10 cellular contexts compared by ENCODE assay signal in the genomic region with DNA sequence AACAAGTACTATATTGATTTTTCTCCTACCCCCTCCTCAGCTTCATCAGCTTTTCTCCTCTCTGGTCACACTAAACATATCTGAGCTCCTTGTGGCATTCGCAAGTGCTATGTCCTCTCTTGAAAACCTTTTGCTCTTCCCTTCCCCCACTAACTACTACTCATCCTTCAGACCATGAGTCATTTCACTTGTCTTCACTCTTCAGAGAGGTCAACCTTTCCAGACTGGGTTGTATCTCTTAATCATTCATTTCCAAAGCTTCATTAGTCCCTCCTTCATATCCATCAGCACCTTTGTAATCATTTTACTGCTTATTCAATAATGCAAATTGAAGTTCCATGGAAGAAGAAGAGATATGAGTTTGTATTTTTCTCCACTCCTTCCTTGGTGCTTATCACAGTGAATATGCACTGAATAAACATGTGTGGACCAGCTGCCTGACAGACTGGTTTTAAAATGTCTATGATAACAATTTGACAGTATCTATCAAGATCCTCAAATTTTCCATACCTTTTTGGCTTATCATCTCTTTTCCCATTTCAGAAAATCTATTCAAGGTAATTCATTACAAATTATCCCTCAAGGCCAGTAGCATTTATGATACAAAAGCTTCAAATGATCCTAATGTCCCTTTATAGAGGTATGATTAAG. TPM values are rescaled to one million over a fixed set of nuclear protein-coding genes. Genes with fewer than 3 reads are reported as not detected.
DNase-seq lines count a peak whose midpoint lies in the region; ATAC-seq and TF ChIP-seq lines count a peak whose summit lies in the region.
"Had no signal": no experiment of that assay in that cellular context is flagged by ENCODE, and none has a peak within 500 bp of the region (broad histone marks: within the 10 kb centered on the region; RNA-seq: fewer than 3 reads in every experiment).

No MANE protein-coding gene starts in this region.

- intact Hi-C loops in activated CD4-positive, alpha-beta T cell treated with anti-CD3 and anti-CD28 coated beads, Interleukin-2, amount 10 ng/mL, durations not matched to agents 24 days and 14 days (cut with micrococcal nuclease) = loop anchor here (2.0 to 5.0 kb wide), 2 partner anchors 35 to 59 kb away; no protein-coding TSS in a partner anchor
- intact Hi-C loops in esophagus squamous epithelium (cut with DNase I) = no loop called here

- peaks cover 68% of the 10 kb centered on the region for H3K36me3 Mint-ChIP-seq in activated CD4-positive, alpha-beta T cell treated with anti-CD3 and anti-CD28 coated beads, Interleukin-2, amount 10 ng/mL, durations not matched to agents 24 days and 14 days (ENCODE audit: low read depth)
- H3K36me3 Mint-ChIP-seq in activated CD4-positive, alpha-beta T cell treated with anti-CD3 and anti-CD28 coated beads, Interleukin-2, amount 10 ng/mL, durations not matched to agents 7 days and 5 days (ENCODE audit: low read depth) = peaks cover 75% of the 10 kb centered on the region
- peaks cover 30% of the 10 kb centered on the region for H3K36me3 Mint-ChIP-seq in activated naive CD8-positive, alpha-beta T cell treated with anti-CD3 and anti-CD28 coated beads, Interleukin-2, amount 50 U/mL, for 24 hours (ENCODE audit: low read depth)

- no peak overlapping the region for H3K4me3 Mint-ChIP-seq in activated CD4-positive, alpha-beta T cell treated with anti-CD3 and anti-CD28 coated beads, Interleukin-2, amount 10 ng/mL, durations not matched to agents 24 days and 14 days
- H3K4me3 Mint-ChIP-seq in activated CD4-positive, alpha-beta T cell treated with anti-CD3 and anti-CD28 coated beads, Interleukin-2, amount 10 ng/mL, durations not matched to agents 7 days and 5 days = no peak overlapping the region
- H3K4me3 Mint-ChIP-seq in activated naive CD8-positive, alpha-beta T cell treated with anti-CD3 and anti-CD28 coated beads, Interleukin-2, amount 50 U/mL, for 24 hours = peak overlapping the region; percentile 36
- H3K4me3 Mint-ChIP-seq: B cell had no signal

- peak; percentile 78 for ATAC-seq in HG03469 (IDR thresholded peaks at IDR 0.05; ENCODE audit: unreplicated experiment)
- ATAC-seq in activated naive CD8-positive, alpha-beta T cell treated with anti-CD3 and anti-CD28 coated beads, Interleukin-2, amount 50 U/mL, for 24 hours = peak; percentile 93

- peaks cover 11% of the 10 kb centered on the region for H3K9me3 Mint-ChIP-seq in activated CD4-positive, alpha-beta T cell treated with anti-CD3 and anti-CD28 coated beads, Interleukin-2, amount 10 ng/mL, durations not matched to agents 24 days and 14 days
- peaks cover 10% of the 10 kb centered on the region for H3K9me3 Mint-ChIP-seq in activated CD4-positive, alpha-beta T cell treated with anti-CD3 and anti-CD28 coated beads, Interleukin-2, amount 10 ng/mL, durations not matched to agents 7 days and 5 days
- peaks cover 5% of the 10 kb centered on the region for H3K9me3 Mint-ChIP-seq in activated naive CD8-positive, alpha-beta T cell treated with anti-CD3 and anti-CD28 coated beads, Interleukin-2, amount 50 U/mL, for 24 hours

- H3K9me3 ChIP-seq in skeletal muscle satellite cell (replicated peaks; ENCODE audit: low read length) (no peaks in the 10 kb centered on the region), esophagus squamous epithelium (no peaks in the 10 kb centered on the region)
- H3K9me3 ChIP-seq: SJSA1 had no signal

- POLR2A ChIA-PET in activated CD4-positive, alpha-beta T cell treated with anti-CD3 and anti-CD28 coated beads, Interleukin-2, amount 10 ng/mL, durations not matched to agents 7 days and 5 days (lab: Charles Lee) = interaction anchor here (0.6 kb wide), 1 partner anchor 36 kb away, joined by 3 read pairs; no protein-coding TSS in a partner anchor

- H3K9ac ChIP-seq in skeletal muscle satellite cell (ENCODE audit: low read depth, low read length) = no peak overlapping the region

- H3K4me1 ChIP-seq in skeletal muscle satellite cell (ENCODE audit: control insufficient read depth, insufficient read depth, low read length) = peaks cover 23% of the 10 kb centered on the region
- H3K4me1 ChIP-seq in esophagus squamous epithelium = no peaks in the 10 kb centered on the region

- peak overlapping the region; percentile 51 for H3K27ac Mint-ChIP-seq in activated CD4-positive, alpha-beta T cell treated with anti-CD3 and anti-CD28 coated beads, Interleukin-2, amount 10 ng/mL, durations not matched to agents 24 days and 14 days
- H3K27ac Mint-ChIP-seq in activated CD4-positive, alpha-beta T cell treated with anti-CD3 and anti-CD28 coated beads, Interleukin-2, amount 10 ng/mL, durations not matched to agents 7 days and 5 days = no peak overlapping the region
- peak overlapping the region; percentile 90 for H3K27ac Mint-ChIP-seq in activated naive CD8-positive, alpha-beta T cell treated with anti-CD3 and anti-CD28 coated beads, Interleukin-2, amount 50 U/mL, for 24 hours
- H3K27ac Mint-ChIP-seq: B cell had no signal

- no peak for TF ChIP-seq CTCF in esophagus squamous epithelium (IDR thresholded peaks at IDR 0.05)

- H3K36me3 ChIP-seq in skeletal muscle satellite cell (ENCODE audit: insufficient read depth, low read length) (peaks cover 29% of the 10 kb centered on the region), esophagus squamous epithelium (peaks cover 0 to 24% (median 3%) of the 10 kb centered on the region in 3 donors)

- H3K4me3 ChIP-seq in skeletal muscle satellite cell (ENCODE audit: low read length) (no peak overlapping the region), esophagus squamous epithelium (no peak overlapping the region)
- H3K4me3 ChIP-seq: SJSA1 had no signal

- WGBS in esophagus squamous epithelium, 2 donors = 50 to 71% methylated on average over 1 of the region's 1 CpG

- H3K4me1 Mint-ChIP-seq in activated CD4-positive, alpha-beta T cell treated with anti-CD3 and anti-CD28 coated beads, Interleukin-2, amount 10 ng/mL, durations not matched to agents 24 days and 14 days = peaks cover 25% of the 10 kb centered on the region
- H3K4me1 Mint-ChIP-seq in activated CD4-positive, alpha-beta T cell treated with anti-CD3 and anti-CD28 coated beads, Interleukin-2, amount 10 ng/mL, durations not matched to agents 7 days and 5 days = peaks cover 31% of the 10 kb centered on the region
- peaks cover 31% of the 10 kb centered on the region for H3K4me1 Mint-ChIP-seq in activated naive CD8-positive, alpha-beta T cell treated with anti-CD3 and anti-CD28 coated beads, Interleukin-2, amount 50 U/mL, for 24 hours
- H3K4me1 Mint-ChIP-seq: B cell had no signal

- H3K27me3 ChIP-seq in skeletal muscle satellite cell (ENCODE audit: control insufficient read depth, insufficient read depth, low read length) = no peaks in the 10 kb centered on the region
- H3K27me3 ChIP-seq in esophagus squamous epithelium = no peaks in the 10 kb centered on the region
- H3K27me3 ChIP-seq: SJSA1 had no signal

- H3K27ac ChIP-seq in esophagus squamous epithelium = no peak overlapping the region
- H3K27ac ChIP-seq: SJSA1 had no signal

- CTCF ChIA-PET in activated CD4-positive, alpha-beta T cell treated with anti-CD3 and anti-CD28 coated beads, Interleukin-2, amount 10 ng/mL, durations not matched to agents 7 days and 5 days (lab: Charles Lee) = interaction anchor here (1.2 to 1.5 kb wide), 3 partner anchors 9 to 89 kb away, joined by 3 to 5 read pairs (median 3); no protein-coding TSS in a partner anchor

- no peak for TF ChIP-seq POLR2A in esophagus squamous epithelium (IDR thresholded peaks at IDR 0.05)

- DNase-seq in activated CD4-positive, alpha-beta T cell treated with anti-CD3 and anti-CD28 coated beads, Interleukin-2, amount 10 ng/mL, durations not matched to agents 24 days and 14 days = no peak
- no peak for DNase-seq in activated CD4-positive, alpha-beta T cell treated with anti-CD3 and anti-CD28 coated beads, Interleukin-2, amount 10 ng/mL, durations not matched to agents 7 days and 5 days
- no peak for DNase-seq in activated naive CD8-positive, alpha-beta T cell treated with anti-CD3 and anti-CD28 coated beads, Interleukin-2, amount 50 U/mL, for 24 hours
- DNase-seq in esophagus squamous epithelium (lab: John Stamatoyannopoulos, UW) = no peak
- no peak for DNase-seq in NCI-H1417 treated with DMSO at 0.1 percent for 48 hours (lab: John Stamatoyannopoulos, UW)
- DNase-seq in superior temporal gyrus (ENCODE audit: extremely low spot score) = no peak

- no peaks in the 10 kb centered on the region for H3K27me3 Mint-ChIP-seq in activated CD4-positive, alpha-beta T cell treated with anti-CD3 and anti-CD28 coated beads, Interleukin-2, amount 10 ng/mL, durations not matched to agents 24 days and 14 days
- no peaks in the 10 kb centered on the region for H3K27me3 Mint-ChIP-seq in activated CD4-positive, alpha-beta T cell treated with anti-CD3 and anti-CD28 coated beads, Interleukin-2, amount 10 ng/mL, durations not matched to agents 7 days and 5 days
- no peaks in the 10 kb centered on the region for H3K27me3 Mint-ChIP-seq in activated naive CD8-positive, alpha-beta T cell treated with anti-CD3 and anti-CD28 coated beads, Interleukin-2, amount 50 U/mL, for 24 hours
- H3K27me3 Mint-ChIP-seq: B cell had no signal

- H3K4me2 ChIP-seq in skeletal muscle satellite cell (ENCODE audit: low read length) = peak overlapping the region; percentile 32

RNA-seq across cellular contexts. Expression of a gene that starts 28.4 kb away (rescaled TPM):
- total RNA-seq in activated CD4-positive, alpha-beta T cell treated with anti-CD3 and anti-CD28 coated beads, Interleukin-2, amount 10 ng/mL, durations not matched to agents 24 days and 14 days = 4.8 and 5.3 TPM in 2 replicates
- 10 to 100 TPM; 58.6 to 66.2 TPM for total RNA-seq in activated CD4-positive, alpha-beta T cell treated with anti-CD3 and anti-CD28 coated beads, Interleukin-2, amount 10 ng/mL, durations not matched to agents 7 days and 5 days
- total RNA-seq in skeletal muscle satellite cell (2012; rRNA removed) = 14.4 and 18.8 TPM in 2 replicates
- total RNA-seq in esophagus squamous epithelium = 10 to 100 TPM in 1 of 4 donors, 1 to 10 TPM in 3; 1.1 to 10.1 (median 6.6) TPM

RNA-seq across cellular contexts. Expression of a gene that starts 45.0 kb away (rescaled TPM):
- 34.3 and 37.9 TPM in 2 replicates for total RNA-seq in activated CD4-positive, alpha-beta T cell treated with anti-CD3 and anti-CD28 coated beads, Interleukin-2, amount 10 ng/mL, durations not matched to agents 24 days and 14 days
- 1 to 10 TPM; 2.4 to 2.8 TPM for total RNA-seq in activated CD4-positive, alpha-beta T cell treated with anti-CD3 and anti-CD28 coated beads, Interleukin-2, amount 10 ng/mL, durations not matched to agents 7 days and 5 days
- 13.9 and 40.4 TPM in 2 replicates for total RNA-seq in skeletal muscle satellite cell (2012; rRNA removed)
- total RNA-seq in esophagus squamous epithelium = 100 to 1,000 TPM in 2 of 4 donors, 10 to 100 TPM in 2; 60.2 to 437 (median 118) TPM
